In genomic region chr10:118020365-118020764, GRCh38 we compare ENCODE assay signal across 19 cellular contexts.
"Had no signal": no experiment of that assay in that cellular context is flagged by ENCODE, and none has a peak within 500 bp of the region (broad histone marks: within the 10 kb centered on the region; RNA-seq: fewer than 3 reads in every experiment).

No MANE protein-coding gene starts in this region.

- H3K27me3 ChIP-seq: colonic mucosa, heart left ventricle, left lung, spleen, upper lobe of left lung had no signal

- H3K36me3 ChIP-seq: colonic mucosa, prostate gland had no signal

- H3K27ac ChIP-seq: colonic mucosa, heart left ventricle, left lung, prostate gland, spleen, thoracic aorta, upper lobe of left lung had no signal

- ATAC-seq: heart left ventricle, natural killer cell had no signal

- DNase-seq: activated CD4-positive, alpha-beta memory T cell treated with anti-CD3 and anti-CD28 coated beads for 36 hours; activated CD4-positive, alpha-beta T cell treated with anti-CD3 and anti-CD28 coated beads for 4 hours; activated CD4-positive, CD25-positive, alpha-beta regulatory T cell; activated effector memory CD4-positive, alpha-beta T cell treated with anti-CD3 and anti-CD28 coated beads, Interleukin-2, amount 50 U/mL, for 16 hours; activated naive CD4-positive, alpha-beta T cell treated with anti-CD3 and anti-CD28 coated beads, Interleukin-2, amount 10 ng/mL, durations not matched to agents 7 days and 5 days; amygdala; colonic mucosa; heart left ventricle; kidney glomerular epithelial cell; midbrain; natural killer cell; spleen; stimulated activated CD4-positive, alpha-beta T cell treated with anti-CD3 and anti-CD28 coated beads, Interleukin-4, amount 100 ng/mL, for 1 hour; stimulated activated naive CD4-positive, alpha-beta T cell treated with Interleukin-2 at 50 U/mL for 16 hours; T1000; upper lobe of left lung had no signal

- H3K4me1 ChIP-seq: colonic mucosa, heart left ventricle, left lung, prostate gland, spleen had no signal

- H3K9me3 ChIP-seq: colonic mucosa, heart left ventricle, left lung, prostate gland, spleen, thoracic aorta, upper lobe of left lung had no signal

- H3K4me3 ChIP-seq: colonic mucosa, heart left ventricle, left lung, prostate gland, spleen, thoracic aorta, upper lobe of left lung had no signal
